Comparison of ENCODE assay signal across 20 cellular contexts in genomic region chr19:579111-579841, GRCh38. TPM values are rescaled to one million over a fixed set of nuclear protein-coding genes. Genes with fewer than 3 reads are reported as not detected.
DNase-seq lines count a peak whose midpoint lies in the region; ATAC-seq and TF ChIP-seq lines count a peak whose summit lies in the region.
"Had no signal": no experiment of that assay in that cellular context is flagged by ENCODE, and none has a peak within 500 bp of the region (broad histone marks: within the 10 kb centered on the region; RNA-seq: fewer than 3 reads in every experiment).

No MANE protein-coding gene starts in this region.

- peak overlapping the region; percentile 44 for H3K4ac ChIP-seq in trophoblast cell (ENCODE audit: low read depth, low read length)

- H3K27me3 ChIP-seq in dorsolateral prefrontal cortex (no peaks in the 10 kb centered on the region), trophoblast cell (ENCODE audit: insufficient read depth, low read length) (no peaks in the 10 kb centered on the region)

- H3K4me3 Mint-ChIP-seq in activated T-cell treated with anti-CD3 and anti-CD28 coated beads, Interleukin-2, amount 50 U/mL, for 72 hours, result no peak overlapping the region
- H3K4me3 Mint-ChIP-seq in activated T-helper 1 cell treated with anti-CD3 and anti-CD28 coated beads, Interleukin-12 subunit alpha, Interleukin-12 subunit beta, Interleukin-2, Interleukin-4 antibody, amounts not matched to agents 30 ng/mL and 10 ng/mL and 1 ng/mL, durations not matched to agents 14 hours and 24 hours and 36 hours, result no peak overlapping the region
- H3K4me3 Mint-ChIP-seq: B cell had no signal

- H3K27me3 Mint-ChIP-seq in activated T-cell treated with anti-CD3 and anti-CD28 coated beads, Interleukin-2, amount 50 U/mL, for 72 hours (ENCODE audit: low read depth), result no peaks in the 10 kb centered on the region
- H3K27me3 Mint-ChIP-seq in activated T-helper 1 cell treated with anti-CD3 and anti-CD28 coated beads, Interleukin-12 subunit alpha, Interleukin-12 subunit beta, Interleukin-2, Interleukin-4 antibody, amounts not matched to agents 30 ng/mL and 10 ng/mL and 1 ng/mL, durations not matched to agents 14 hours and 24 hours and 36 hours (ENCODE audit: insufficient read depth), result no peaks in the 10 kb centered on the region
- H3K27me3 Mint-ChIP-seq: B cell; CD4-positive, CD25-positive, alpha-beta regulatory T cell had no signal

- H4K12ac ChIP-seq in trophoblast cell (ENCODE audit: low read depth, low read length), result no peak overlapping the region

- intact Hi-C loops in dorsolateral prefrontal cortex (cut with DNase I), result loop anchor here in 1 of 2 donors (10.0 kb wide), 1 partner anchor 316 kb away; the partner anchor contains the start of genes MED16 and RNU6-9
- intact Hi-C loops in activated T-helper 1 cell treated with anti-CD3 and anti-CD28 coated beads, Interleukin-12 subunit alpha, Interleukin-12 subunit beta, Interleukin-2, Interleukin-4 antibody, amounts not matched to agents 30 ng/mL and 10 ng/mL and 1 ng/mL, durations not matched to agents 14 hours and 24 hours and 36 hours (cut with micrococcal nuclease), result no loop called here

- H3K9me3 ChIP-seq in trophoblast cell (ENCODE audit: insufficient read depth, low read depth, low read length), result peaks cover 3% of the 10 kb centered on the region
- H3K9me3 ChIP-seq: Caco-2 had no signal

- H3K27ac ChIP-seq in dorsolateral prefrontal cortex (peak overlapping the region in 31 of 59 donors; percentile 3 to 94 (median 34)), trophoblast cell (ENCODE audit: low read depth, low read length) (no peak overlapping the region)
- H3K27ac ChIP-seq: 22Rv1 had no signal

- DNase-seq in activated T-cell treated with anti-CD3 and anti-CD28 coated beads, Interleukin-2, amount 50 U/mL, for 1 hour, result peak; percentile 15
- no peak for DNase-seq in activated T-cell treated with anti-CD3 and anti-CD28 coated beads, Interleukin-2, amount 50 U/mL, for 72 hours
- DNase-seq in dorsolateral prefrontal cortex, result peak in 1 of 10 donors; percentile 2
- no peak for DNase-seq in trophoblast cell
- DNase-seq in NCI-H69 (lab: John Stamatoyannopoulos, UW), result no peak
- no peak for DNase-seq in activated T-helper 1 cell treated with anti-CD3 and anti-CD28 coated beads, Interleukin-12 subunit alpha, Interleukin-12 subunit beta, Interleukin-2, Interleukin-4 antibody, amounts not matched to agents 30 ng/mL and 10 ng/mL and 1 ng/mL, durations not matched to agents 14 hours and 24 hours and 36 hours (ENCODE audit: low spot score)
- DNase-seq: Caco-2; CD4-positive, CD25-positive, alpha-beta regulatory T cell; DMS53; H7; NCI-H1092; NCI-H146; NCI-H2081; NCI-H774; PC-3 had no signal

- H3K27ac Mint-ChIP-seq in activated T-cell treated with anti-CD3 and anti-CD28 coated beads, Interleukin-2, amount 50 U/mL, for 72 hours, result no peak overlapping the region
- no peak overlapping the region for H3K27ac Mint-ChIP-seq in activated T-helper 1 cell treated with anti-CD3 and anti-CD28 coated beads, Interleukin-12 subunit alpha, Interleukin-12 subunit beta, Interleukin-2, Interleukin-4 antibody, amounts not matched to agents 30 ng/mL and 10 ng/mL and 1 ng/mL, durations not matched to agents 14 hours and 24 hours and 36 hours
- H3K27ac Mint-ChIP-seq: B cell had no signal

- H2AK5ac ChIP-seq in trophoblast cell (ENCODE audit: low read length), result no peak overlapping the region

- H3K4me1 Mint-ChIP-seq in activated T-cell treated with anti-CD3 and anti-CD28 coated beads, Interleukin-2, amount 50 U/mL, for 72 hours (ENCODE audit: low read depth), result peaks cover 17% of the 10 kb centered on the region
- peaks cover 6% of the 10 kb centered on the region for H3K4me1 Mint-ChIP-seq in activated T-helper 1 cell treated with anti-CD3 and anti-CD28 coated beads, Interleukin-12 subunit alpha, Interleukin-12 subunit beta, Interleukin-2, Interleukin-4 antibody, amounts not matched to agents 30 ng/mL and 10 ng/mL and 1 ng/mL, durations not matched to agents 14 hours and 24 hours and 36 hours (ENCODE audit: low read depth)

- no peak overlapping the region for H2AFZ ChIP-seq in trophoblast cell (ENCODE audit: insufficient read depth, low read length, poor library complexity)

- H3K79me1 ChIP-seq in trophoblast cell (ENCODE audit: low read length), result no peaks in the 10 kb centered on the region

- no peak overlapping the region for H3K4me2 ChIP-seq in trophoblast cell (ENCODE audit: low read length)

- H3K36me3 Mint-ChIP-seq in activated T-cell treated with anti-CD3 and anti-CD28 coated beads, Interleukin-2, amount 50 U/mL, for 72 hours (ENCODE audit: insufficient read depth in 2 of 2), result no peaks in the 10 kb centered on the region
- peaks cover 4% of the 10 kb centered on the region for H3K36me3 Mint-ChIP-seq in activated T-helper 1 cell treated with anti-CD3 and anti-CD28 coated beads, Interleukin-12 subunit alpha, Interleukin-12 subunit beta, Interleukin-2, Interleukin-4 antibody, amounts not matched to agents 30 ng/mL and 10 ng/mL and 1 ng/mL, durations not matched to agents 14 hours and 24 hours and 36 hours (ENCODE audit: low read depth)
- H3K36me3 Mint-ChIP-seq: CD4-positive, CD25-positive, alpha-beta regulatory T cell had no signal

- no peak overlapping the region for H4K91ac ChIP-seq in trophoblast cell (ENCODE audit: low read depth, low read length)

- no peak overlapping the region for H2BK120ac ChIP-seq in trophoblast cell (ENCODE audit: insufficient read depth, low read length, poor library complexity)

- H3K9ac ChIP-seq in trophoblast cell (ENCODE audit: low read length), result no peak overlapping the region

- no peak for TF ChIP-seq CTCF in dorsolateral prefrontal cortex (IDR thresholded peaks at IDR 0.05 in 54 of 56, conservative IDR thresholded peaks at IDR 0.05 in 2 of 56; ENCODE audit: low read depth in 1 of 56, partially characterized antibody in 56 of 56)

- H3K4me3 ChIP-seq in dorsolateral prefrontal cortex, result peak overlapping the region in 9 of 59 donors; percentile 3 to 99 (median 92)
- H3K4me3 ChIP-seq in trophoblast cell (ENCODE audit: low read depth, low read length), result no peak overlapping the region

- WGBS in trophoblast cell (ENCODE audit: extremely low coverage, insufficient coverage, insufficient read length), result no CpG with 5 or more reads among the region's 46 CpGs

- no peak overlapping the region for H3K14ac ChIP-seq in trophoblast cell (ENCODE audit: low read length)

- no peak overlapping the region for H3K18ac ChIP-seq in trophoblast cell (ENCODE audit: low read length)

- H4K8ac ChIP-seq in trophoblast cell (ENCODE audit: low read depth, low read length), result no peak overlapping the region

- no peak overlapping the region for H2BK12ac ChIP-seq in trophoblast cell (ENCODE audit: low read length)

- H3K9me3 Mint-ChIP-seq in activated T-cell treated with anti-CD3 and anti-CD28 coated beads, Interleukin-2, amount 50 U/mL, for 72 hours, result no peaks in the 10 kb centered on the region
- H3K9me3 Mint-ChIP-seq in activated T-helper 1 cell treated with anti-CD3 and anti-CD28 coated beads, Interleukin-12 subunit alpha, Interleukin-12 subunit beta, Interleukin-2, Interleukin-4 antibody, amounts not matched to agents 30 ng/mL and 10 ng/mL and 1 ng/mL, durations not matched to agents 14 hours and 24 hours and 36 hours, result no peaks in the 10 kb centered on the region
- H3K9me3 Mint-ChIP-seq: CD4-positive, CD25-positive, alpha-beta regulatory T cell had no signal

- H3K79me2 ChIP-seq in trophoblast cell (ENCODE audit: control insufficient read depth, insufficient read depth, low read length, poor library complexity), result peaks cover 32% of the 10 kb centered on the region

- H3K36me3 ChIP-seq in trophoblast cell (ENCODE audit: control insufficient read depth in 1 of 2, insufficient read depth in 2 of 2, low read length in 2 of 2), result peaks cover 58 to 70% of the 10 kb centered on the region in 2 experiments

- ATAC-seq in activated T-cell treated with anti-CD3 and anti-CD28 coated beads, Interleukin-2, amount 50 U/mL, for 72 hours (replicated peaks in 1 of 2), result no peak
- ATAC-seq: PC-3 had no signal

- H3K23ac ChIP-seq in trophoblast cell (ENCODE audit: low read length), result no peak overlapping the region

- H2BK5ac ChIP-seq in trophoblast cell (ENCODE audit: low read depth, low read length, poor library complexity), result no peak overlapping the region

- peaks cover 9 to 19% of the 10 kb centered on the region in 2 experiments for H3K4me1 ChIP-seq in trophoblast cell (ENCODE audit: control insufficient read depth in 1 of 2, insufficient read depth in 2 of 2, low read length in 2 of 2)

RNA-seq across cellular contexts. Expression of gene BSG, which starts 6.9 kb away (rescaled TPM):
- 100 to 1,000 TPM; 144 to 162 TPM for total RNA-seq in activated T-cell treated with anti-CD3 and anti-CD28 coated beads, Interleukin-2, amount 50 U/mL, for 72 hours
- 100 to 1,000 TPM; 350 to 867 (median 549) TPM for total RNA-seq in dorsolateral prefrontal cortex
- polyA plus RNA-seq in trophoblast cell (2013), result 506 and 509 TPM in 2 replicates
- total RNA-seq in activated T-helper 1 cell treated with anti-CD3 and anti-CD28 coated beads, Interleukin-12 subunit alpha, Interleukin-12 subunit beta, Interleukin-2, Interleukin-4 antibody, amounts not matched to agents 30 ng/mL and 10 ng/mL and 1 ng/mL, durations not matched to agents 14 hours and 24 hours and 36 hours, result 307 and 308 TPM in 2 replicates

RNA-seq across cellular contexts. Expression of gene HCN2, which starts 10.4 kb away (rescaled TPM):
- total RNA-seq in activated T-cell treated with anti-CD3 and anti-CD28 coated beads, Interleukin-2, amount 50 U/mL, for 72 hours, result 1 to 10 TPM in 1 of 2 donors, under 1 TPM in 1; 0.81 to 1.1 TPM
- total RNA-seq in dorsolateral prefrontal cortex, result 100 to 1,000 TPM in 109 of 120 experiments, 10 to 100 TPM in 11; 76.8 to 199 (median 123) TPM
- 0.73 and 0.79 TPM in 2 replicates for polyA plus RNA-seq in trophoblast cell (2013)
- 1.1 and 1.2 TPM in 2 replicates for total RNA-seq in activated T-helper 1 cell treated with anti-CD3 and anti-CD28 coated beads, Interleukin-12 subunit alpha, Interleukin-12 subunit beta, Interleukin-2, Interleukin-4 antibody, amounts not matched to agents 30 ng/mL and 10 ng/mL and 1 ng/mL, durations not matched to agents 14 hours and 24 hours and 36 hours
- polyA plus RNA-seq: CD4-positive, CD25-positive, alpha-beta regulatory T cell had no signal

RNA-seq across cellular contexts. Expression of gene GZMM, which starts 35.4 kb away (rescaled TPM):
- total RNA-seq in activated T-cell treated with anti-CD3 and anti-CD28 coated beads, Interleukin-2, amount 50 U/mL, for 72 hours, result 10 to 100 TPM; 23.5 to 31.0 TPM
- total RNA-seq in dorsolateral prefrontal cortex, result 1 to 10 TPM in 36 of 120 experiments, under 1 TPM in 46, not detected in 38; 0.43 to 5.3 (median 0.94) TPM
- polyA plus RNA-seq in trophoblast cell (2013), result 0.08 and 0.12 TPM in 2 replicates
- 52.7 and 55.6 TPM in 2 replicates for total RNA-seq in activated T-helper 1 cell treated with anti-CD3 and anti-CD28 coated beads, Interleukin-12 subunit alpha, Interleukin-12 subunit beta, Interleukin-2, Interleukin-4 antibody, amounts not matched to agents 30 ng/mL and 10 ng/mL and 1 ng/mL, durations not matched to agents 14 hours and 24 hours and 36 hours
- total RNA-seq: B cell, Caco-2, MCF 10A, NCI-H460, PC-3 had no signal
- polyA plus RNA-seq: AG04450 had no signal

RNA-seq across cellular contexts. Expression of gene CDC34, which starts 47.7 kb away (rescaled TPM):
- 10 to 100 TPM; 48.4 to 56.1 TPM for total RNA-seq in activated T-cell treated with anti-CD3 and anti-CD28 coated beads, Interleukin-2, amount 50 U/mL, for 72 hours
- total RNA-seq in dorsolateral prefrontal cortex, result 10 to 100 TPM; 53.7 to 98.3 (median 68.0) TPM
- 85.4 and 86.0 TPM in 2 replicates for polyA plus RNA-seq in trophoblast cell (2013)
- 56.6 and 58.2 TPM in 2 replicates for total RNA-seq in activated T-helper 1 cell treated with anti-CD3 and anti-CD28 coated beads, Interleukin-12 subunit alpha, Interleukin-12 subunit beta, Interleukin-2, Interleukin-4 antibody, amounts not matched to agents 30 ng/mL and 10 ng/mL and 1 ng/mL, durations not matched to agents 14 hours and 24 hours and 36 hours

RNA-seq across cellular contexts. Expression of gene POLRMT, which starts 54.1 kb away (rescaled TPM):
- 10 to 100 TPM; 62.7 to 79.0 TPM for total RNA-seq in activated T-cell treated with anti-CD3 and anti-CD28 coated beads, Interleukin-2, amount 50 U/mL, for 72 hours
- 10 to 100 TPM; 27.8 to 91.2 (median 61.9) TPM for total RNA-seq in dorsolateral prefrontal cortex
- polyA plus RNA-seq in trophoblast cell (2013), result 35.6 and 40.7 TPM in 2 replicates
- 103 and 104 TPM in 2 replicates for total RNA-seq in activated T-helper 1 cell treated with anti-CD3 and anti-CD28 coated beads, Interleukin-12 subunit alpha, Interleukin-12 subunit beta, Interleukin-2, Interleukin-4 antibody, amounts not matched to agents 30 ng/mL and 10 ng/mL and 1 ng/mL, durations not matched to agents 14 hours and 24 hours and 36 hours

Comparison
In these comparisons a context has a peak if more than half of its experiments do, and no peak if none do; other contexts are left out.
1. RNA of gene HCN2, which starts 10.4 kb away (total RNA-seq): 76.8 to 199 TPM in dorsolateral prefrontal cortex; 0.81 to 1.1 TPM in activated T-cell treated with anti-CD3 and anti-CD28 coated beads, Interleukin-2, amount 50 U/mL, for 72 hours and 1.1 to 1.2 TPM in activated T-helper 1 cell treated with anti-CD3 and anti-CD28 coated beads, Interleukin-12 subunit alpha, Interleukin-12 subunit beta, Interleukin-2, Interleukin-4 antibody, amounts not matched to agents 30 ng/mL and 10 ng/mL and 1 ng/mL, durations not matched to agents 14 hours and 24 hours and 36 hours; every median in the first group is over 10 times any median in the second.